In genomic region chr1:77671836-77672235, GRCh38 we compare ENCODE assay signal across 11 cellular contexts. TPM values are rescaled to one million over a fixed set of nuclear protein-coding genes. Genes with fewer than 3 reads are reported as not detected.
A peak's percentile ranks its signal among the peaks of the same experiment; 100 is the strongest.
DNase-seq lines count a peak whose midpoint lies in the region; ATAC-seq and TF ChIP-seq lines count a peak whose summit lies in the region.
"Had no signal": no experiment of that assay in that cellular context is flagged by ENCODE, and none has a peak within 500 bp of the region (broad histone marks: within the 10 kb centered on the region; RNA-seq: fewer than 3 reads in every experiment).

No MANE protein-coding gene starts in this region.

- intact Hi-C loops in testis (cut with DNase I; ENCODE audit: low total_unique reads): no loop called here

- H3K36me3 Mint-ChIP-seq in CD4-positive, CD25-positive, alpha-beta regulatory T cell: peaks cover 7% of the 10 kb centered on the region

- peak overlapping the region; percentile 21 for H3K4me2 ChIP-seq in SU-DHL-6 (ENCODE audit: low read depth, low read length, poor library complexity, severe bottlenecking)

- peak overlapping the region in 1 of 3 donors; percentile 31 for H3K27ac Mint-ChIP-seq in CD4-positive, CD25-positive, alpha-beta regulatory T cell

- H3K4me1 Mint-ChIP-seq in CD4-positive, CD25-positive, alpha-beta regulatory T cell: peaks cover 41 to 80% (median 52%) of the 10 kb centered on the region in 4 donors

- no peak for DNase-seq in CD4-positive, CD25-positive, alpha-beta regulatory T cell
- peak; percentile 75 for DNase-seq in globus pallidus (ENCODE audit: low spot score)
- no peak for DNase-seq in DMS53 treated with DMSO at 0.1 percent for 48 hours (lab: John Stamatoyannopoulos, UW; ENCODE audit: unreplicated experiment)
- DNase-seq in MV-4-11 (lab: John Stamatoyannopoulos, UW): no peak
- DNase-seq in testis: no peak
- DNase-seq: body of pancreas, NCI-H2081, nucleus accumbens had no signal

- no peak overlapping the region for H3K9ac ChIP-seq in SU-DHL-6 (ENCODE audit: low read length)

- H3K4me3 ChIP-seq in CD4-positive, CD25-positive, alpha-beta regulatory T cell (ENCODE audit: low read depth, low read length): peak overlapping the region; percentile 42
- H3K4me3 ChIP-seq in SU-DHL-6 (ENCODE audit: insufficient read depth, low read length, poor library complexity, severe bottlenecking) (no peak overlapping the region), testis (no peak overlapping the region)
- H3K4me3 ChIP-seq: body of pancreas had no signal

- no peaks in the 10 kb centered on the region for H3K9me2 ChIP-seq in SU-DHL-6 (replicated peaks; ENCODE audit: insufficient read depth, low read length)

- 77 to 81% methylated on average over 5 of the region's 5 CpGs for WGBS in testis, 2 donors

- no peak for TF ChIP-seq POLR2A in testis (IDR thresholded peaks at IDR 0.05)

- H3K4me3 Mint-ChIP-seq in CD4-positive, CD25-positive, alpha-beta regulatory T cell: peak overlapping the region in 3 of 4 donors; percentile 12 to 69 (median 17)

- no peaks in the 10 kb centered on the region for H3K9me3 ChIP-seq in CD4-positive, CD25-positive, alpha-beta regulatory T cell (ENCODE audit: control insufficient read depth in 2 of 2, low read length in 2 of 2)
- H3K9me3 ChIP-seq in SU-DHL-6 (ENCODE audit: insufficient read depth, low read length) (no peaks in the 10 kb centered on the region), testis (no peaks in the 10 kb centered on the region)
- H3K9me3 ChIP-seq: body of pancreas had no signal

- no peak overlapping the region for H2AFZ ChIP-seq in SU-DHL-6 (ENCODE audit: low read depth, low read length, severe bottlenecking)

- no peak overlapping the region for H3K27ac ChIP-seq in CD4-positive, CD25-positive, alpha-beta regulatory T cell (ENCODE audit: insufficient read depth, low read length, poor library complexity, severe bottlenecking)
- H3K27ac ChIP-seq in SU-DHL-6 (ENCODE audit: low read depth, low read length) (no peak overlapping the region), testis (no peak overlapping the region)
- H3K27ac ChIP-seq: body of pancreas had no signal

- no peak for ATAC-seq in CD4-positive, CD25-positive, alpha-beta regulatory T cell (ENCODE audit: low read depth in 2 of 2)
- ATAC-seq in GM21619 (IDR thresholded peaks at IDR 0.05; ENCODE audit: unreplicated experiment) (peak; percentile 38), GM19397 (IDR thresholded peaks at IDR 0.05; ENCODE audit: unreplicated experiment) (no peak)
- ATAC-seq: body of pancreas had no signal

- peaks cover 7% of the 10 kb centered on the region for H3K36me3 ChIP-seq in CD4-positive, CD25-positive, alpha-beta regulatory T cell (ENCODE audit: control insufficient read depth, insufficient read depth, low read length)
- H3K36me3 ChIP-seq in SU-DHL-6 (ENCODE audit: low read length) (peaks cover 4% of the 10 kb centered on the region; the same call in 1 of the 2 replicates), testis (ENCODE audit: low read depth, missing control alignments) (no peaks in the 10 kb centered on the region)

- H3K4me1 ChIP-seq in CD4-positive, CD25-positive, alpha-beta regulatory T cell (ENCODE audit: control insufficient read depth, insufficient read depth, low read length, poor library complexity, severe bottlenecking): peaks cover 16% of the 10 kb centered on the region
- no peaks in the 10 kb centered on the region for H3K4me1 ChIP-seq in testis

- H3K27me3 Mint-ChIP-seq in CD4-positive, CD25-positive, alpha-beta regulatory T cell: no peaks in the 10 kb centered on the region

- H3K27me3 ChIP-seq in CD4-positive, CD25-positive, alpha-beta regulatory T cell (ENCODE audit: control insufficient read depth, insufficient read depth, low read length): no peaks in the 10 kb centered on the region
- H3K27me3 ChIP-seq in SU-DHL-6 (ENCODE audit: low read length) (no peaks in the 10 kb centered on the region), testis (no peaks in the 10 kb centered on the region)
- H3K27me3 ChIP-seq: body of pancreas had no signal

- peaks cover 12% of the 10 kb centered on the region; the same call in 1 of the 2 replicates for H3F3A ChIP-seq in SU-DHL-6 (ENCODE audit: insufficient read depth)

- H3K79me2 ChIP-seq in SU-DHL-6 (ENCODE audit: insufficient read depth, low read length): peaks cover 100% of the 10 kb centered on the region

- H3K9me3 Mint-ChIP-seq in CD4-positive, CD25-positive, alpha-beta regulatory T cell: no peaks in the 10 kb centered on the region

- H4K20me1 ChIP-seq in SU-DHL-6 (ENCODE audit: low read depth, low read length): peaks cover 31% of the 10 kb centered on the region

- TF ChIP-seq CTCF in SU-DHL-6 (IDR thresholded peaks at IDR 0.05; ENCODE audit: insufficient read depth, low read length, poor library complexity, severe bottlenecking) (no peak), testis (IDR thresholded peaks at IDR 0.05) (no peak)

RNA-seq across cellular contexts. Expression of gene ZZZ3, which starts 10.6 kb away (rescaled TPM):
- 52.8 TPM for total RNA-seq in CD4-positive, CD25-positive, alpha-beta regulatory T cell
- polyA plus RNA-seq in CD4-positive, CD25-positive, alpha-beta regulatory T cell: 10 to 100 TPM; 24.2 to 39.4 (median 26.3) TPM
- total RNA-seq in testis: 10 to 100 TPM; 52.2 to 53.8 TPM
- 13.3 TPM for polyA plus RNA-seq in testis (ENCODE audit: insufficient read depth, low read depth, low replicate concordance)
